Comparison of ENCODE assay signal across 8 cellular contexts in genomic region chr10:72334196-72334831, GRCh38. TPM values are rescaled to one million over a fixed set of nuclear protein-coding genes. Genes with fewer than 3 reads are reported as not detected.
DNase-seq lines count a peak whose midpoint lies in the region; ATAC-seq and TF ChIP-seq lines count a peak whose summit lies in the region.

No MANE protein-coding gene starts in this region.

- no TSS peak for BruUV-seq in Caco-2 (replicated peaks; lab: Mats Ljungman, UMichigan)

- peaks cover 2% of the 10 kb centered on the region; the same call in 1 of the 2 replicates for H3K36me3 ChIP-seq in Caco-2 (ENCODE audit: control insufficient read depth, insufficient read depth, low read length)
- no peaks in the 10 kb centered on the region for H3K36me3 ChIP-seq in KMS-11 (ENCODE audit: insufficient read depth)
- no peaks in the 10 kb centered on the region for H3K36me3 ChIP-seq in prostate gland

- H3K4me1 Mint-ChIP-seq in Caco-2 (ENCODE audit: low read depth, unreplicated experiment): peaks cover 7% of the 10 kb centered on the region
- peaks cover 77 to 85% (median 80%) of the 10 kb centered on the region in 3 donors for H3K4me1 Mint-ChIP-seq in T-cell

- peak in 1 of 2 experiments; percentile 49 for DNase-seq in Caco-2
- DNase-seq in T-cell: peak in 1 of 34 experiments; percentile 35
- DNase-seq in fibroblast of villous mesenchyme (ENCODE audit: low read depth): peak; percentile 86
- no peak for DNase-seq in prostate gland (ENCODE audit: low spot score)
- DNase-seq in NCI-H446 treated with DMSO at 0.1 percent for 48 hours (lab: John Stamatoyannopoulos, UW): no peak

- H3K4me3 Mint-ChIP-seq in Caco-2 (ENCODE audit: unreplicated experiment) (no peak overlapping the region), T-cell (peak overlapping the region; percentile 25 to 85 (median 55))

- WGBS in prostate gland: 28% methylated on average over 18 of the region's 18 CpGs

- peak overlapping the region; percentile 84; the same call in 1 of the 2 replicates for H3K27ac ChIP-seq in KMS-11
- peak overlapping the region; percentile 86 to 87 for H3K27ac ChIP-seq in prostate gland

- no peak overlapping the region for H2AFZ ChIP-seq in KMS-11 (ENCODE audit: low read depth)

- H3K9ac ChIP-seq in KMS-11: no peak overlapping the region; the same call in 1 of the 2 replicates

- no peak for TF ChIP-seq CTCF in Caco-2 (IDR thresholded peaks at IDR 0.05; ENCODE audit: insufficient read depth in 1 of 2, low read depth in 1 of 2, low read length in 1 of 2, severe bottlenecking in 1 of 2, unreplicated experiment in 1 of 2)
- no peak for TF ChIP-seq CTCF in KMS-11 (conservative IDR thresholded peaks at IDR 0.05; ENCODE audit: low read depth, low read length)
- TF ChIP-seq CTCF in fibroblast of villous mesenchyme (IDR thresholded peaks at IDR 0.05; ENCODE audit: insufficient read depth, low read depth, low read length): no peak
- no peak for TF ChIP-seq CTCF in prostate gland (IDR thresholded peaks at IDR 0.05)

- no peak overlapping the region for H3K4me3 ChIP-seq in Caco-2 (ENCODE audit: low read depth, low read length)
- no peak overlapping the region for H3K4me3 ChIP-seq in KMS-11 (IDR thresholded peaks at IDR 0.05; ENCODE audit: insufficient read depth, low read depth, low read length)
- H3K4me3 ChIP-seq in fibroblast of villous mesenchyme (ENCODE audit: low read depth, low read length): no peak overlapping the region
- no peak overlapping the region for H3K4me3 ChIP-seq in prostate gland

- H3K9me3 Mint-ChIP-seq in Caco-2 (ENCODE audit: unreplicated experiment) (no peaks in the 10 kb centered on the region), T-cell (no peaks in the 10 kb centered on the region)

- H4K20me1 ChIP-seq in KMS-11 (ENCODE audit: insufficient read depth): no peaks in the 10 kb centered on the region

- no peak for TF ChIP-seq POLR2A in prostate gland (IDR thresholded peaks at IDR 0.05)

- H3K36me3 Mint-ChIP-seq in Caco-2 (ENCODE audit: insufficient read depth, unreplicated experiment) (peaks cover 57% of the 10 kb centered on the region), T-cell (peaks cover 4% of the 10 kb centered on the region)

- CTCF ChIA-PET in Caco-2 (lab: Charles Lee) (no interaction called here), T-cell (lab: Charles Lee) (interaction anchor here (0.6 to 4.2 kb wide), 8 partner anchors 14 to 109 kb away, joined by 3 to 19 read pairs (median 4); no protein-coding TSS in a partner anchor)

- H3K4me1 ChIP-seq in Caco-2 (0 out of 2 replicates have a peak, but pooled peaks cover 5% of the 10 kb centered on the region), KMS-11 (ENCODE audit: low read depth, poor library complexity, severe bottlenecking) (peaks cover 76% of the 10 kb centered on the region), prostate gland (replicated peaks) (peaks cover 40% of the 10 kb centered on the region)

- H3K27me3 ChIP-seq in Caco-2 (replicated peaks; ENCODE audit: control insufficient read depth, insufficient read depth, low read length) (no peaks in the 10 kb centered on the region), KMS-11 (ENCODE audit: insufficient read depth, low read depth) (no peaks in the 10 kb centered on the region), prostate gland (replicated peaks; ENCODE audit: insufficient read depth) (no peaks in the 10 kb centered on the region)

- H3K27me3 Mint-ChIP-seq in Caco-2 (ENCODE audit: insufficient read depth, unreplicated experiment): no peaks in the 10 kb centered on the region
- no peaks in the 10 kb centered on the region for H3K27me3 Mint-ChIP-seq in T-cell

- intact Hi-C loops in Caco-2 (cut with micrococcal nuclease; ENCODE audit: unreplicated experiment): no loop called here
- intact Hi-C loops in prostate gland (cut with DNase I): loop anchor here (5.0 kb wide), 1 partner anchor 117 kb away; the partner anchor contains the start of genes ANAPC16 and ASCC1

- H3K27ac Mint-ChIP-seq in Caco-2 (ENCODE audit: unreplicated experiment) (peak overlapping the region; percentile 54), T-cell (peak overlapping the region; percentile 88 to 90)

- POLR2A ChIA-PET in Caco-2 (lab: Charles Lee) (no interaction called here), T-cell (lab: Charles Lee) (interaction anchor here (0.6 to 1.6 kb wide), 3 partner anchors 20 to 105 kb away, joined by 3 to 6 read pairs (median 3); no protein-coding TSS in a partner anchor)

- ATAC-seq in T-cell (replicated peaks in 1 of 4): no peak
- no peak for ATAC-seq in HG02588 (IDR thresholded peaks at IDR 0.05; ENCODE audit: unreplicated experiment)
- ATAC-seq in HG03378 (IDR thresholded peaks at IDR 0.05; ENCODE audit: unreplicated experiment): no peak

- peak overlapping the region; percentile 96 for H3K4me2 ChIP-seq in KMS-11

- no peaks in the 10 kb centered on the region for H3K9me3 ChIP-seq in Caco-2
- no peaks in the 10 kb centered on the region for H3K9me3 ChIP-seq in prostate gland

- H3K79me2 ChIP-seq in KMS-11 (ENCODE audit: insufficient read depth, low read depth): no peaks in the 10 kb centered on the region

RNA-seq across cellular contexts. Expression of gene DNAJB12, which starts 20.4 kb away (rescaled TPM):
- total RNA-seq in Caco-2 (2022): 56.0 and 58.1 TPM in 2 replicates
- total RNA-seq in T-cell: 10 to 100 TPM; 27.1 to 41.4 (median 31.2) TPM
- 32.5 and 32.8 TPM in 2 replicates for total RNA-seq in fibroblast of villous mesenchyme
- total RNA-seq in prostate gland: 10 to 100 TPM; 33.0 to 55.9 TPM
